ENCODE assay signal across 21 cellular contexts in genomic region chr17:44023545-44024270, GRCh38. TPM values are rescaled to one million over a fixed set of nuclear protein-coding genes. Genes with fewer than 3 reads are reported as not detected.
DNase-seq lines count a peak whose midpoint lies in the region; ATAC-seq, FAIRE-seq and TF ChIP-seq lines count a peak whose summit lies in the region.
"Had no signal": no experiment of that assay in that cellular context is flagged by ENCODE, and none has a peak within 500 bp of the region (broad histone marks: within the 10 kb centered on the region; RNA-seq: fewer than 3 reads in every experiment).

No MANE protein-coding gene starts in this region.

- TF ChIP-seq RAD21 in H1 (IDR thresholded peaks at IDR 0.05 in 1 of 2, conservative IDR thresholded peaks at IDR 0.05 in 1 of 2; ENCODE audit: low read depth in 2 of 2, low read length in 2 of 2): no peak

- no peak for ATAC-seq in HG02642 (IDR thresholded peaks at IDR 0.05; ENCODE audit: poor library complexity, unreplicated experiment)
- ATAC-seq: natural killer cell had no signal

- peak overlapping the region; percentile 23; the same call in 1 of the 2 replicates for H3K27ac ChIP-seq in RWPE1
- H3K27ac ChIP-seq in H1 (ENCODE audit: low read depth, low read length): no peak overlapping the region
- H3K27ac ChIP-seq: ascending aorta, hepatocyte, psoas muscle, spleen, testis had no signal

- no peaks in the 10 kb centered on the region for H3K4me1 ChIP-seq in H1 (replicated peaks in 1 of 4; ENCODE audit: control insufficient read depth in 3 of 4, insufficient read depth in 4 of 4, low read length in 3 of 4)
- H3K4me1 ChIP-seq: ascending aorta, Caco-2, HAP-1, psoas muscle, spleen, testis had no signal

- no peak overlapping the region for H3K56ac ChIP-seq in H1 (replicated peaks; ENCODE audit: insufficient read length, low read depth, low read length)

- no peak overlapping the region for H2BK12ac ChIP-seq in H1 (ENCODE audit: low read depth, low read length)

- no peak overlapping the region for H4K91ac ChIP-seq in H1 (replicated peaks; ENCODE audit: insufficient read length, low read length)

- no peaks in the 10 kb centered on the region for H3K27me3 Mint-ChIP-seq in osteocyte (ENCODE audit: unreplicated experiment)
- H3K27me3 Mint-ChIP-seq: B cell had no signal

- H3K79me2 ChIP-seq in H1 (ENCODE audit: control insufficient read depth in 1 of 2, insufficient read depth in 2 of 2, low read length in 2 of 2): no peaks in the 10 kb centered on the region
- H3K79me2 ChIP-seq: hepatocyte had no signal

- H3K4me2 ChIP-seq in H1 (ENCODE audit: insufficient read depth in 1 of 2, low read depth in 2 of 2, low read length in 2 of 2): no peak overlapping the region
- H3K4me2 ChIP-seq: hepatocyte had no signal

- H2AK5ac ChIP-seq in H1 (ENCODE audit: low read depth, low read length): no peak overlapping the region

- H2BK20ac ChIP-seq in H1 (ENCODE audit: low read length): no peak overlapping the region

- H2BK5ac ChIP-seq in H1 (ENCODE audit: low read depth, low read length): no peak overlapping the region

- H3K4me1 Mint-ChIP-seq in osteocyte (ENCODE audit: unreplicated experiment): no peaks in the 10 kb centered on the region
- H3K4me1 Mint-ChIP-seq: B cell, natural killer cell had no signal

- peaks cover 0 to 6% (median 2%) of the 10 kb centered on the region in 4 experiments; a peak in 6 of 8 replicates for H3K36me3 ChIP-seq in H1 (ENCODE audit: control insufficient read depth in 2 of 4, insufficient read depth in 4 of 4, low read length in 3 of 4)
- H3K36me3 ChIP-seq: ascending aorta had no signal

- POLR2A ChIA-PET in RWPE1 (lab: Yijun Ruan, JAX; ENCODE audit: low non-redundant PET): interaction anchor here (0.7 kb wide), 1 partner anchor 184 kb away, joined by 3 read pairs; no protein-coding TSS in a partner anchor
- POLR2A ChIA-PET in H1 (lab: Charles Lee; ENCODE audit: partially characterized antibody): interaction anchor here (0.8 to 6.9 kb wide), 5 partner anchors 8 to 43 kb away, joined by 4 to 45 read pairs (median 6); partner anchors contain the start of genes LSM12 and TMEM101

- no peak overlapping the region for H3K9ac ChIP-seq in H1 (replicated peaks in 1 of 4; ENCODE audit: extremely low read depth in 1 of 4, low read depth in 3 of 4, low read length in 3 of 4)

- H4K5ac ChIP-seq in H1 (ENCODE audit: insufficient read length, low read depth, low read length): no peak overlapping the region

- H2BK15ac ChIP-seq in H1 (ENCODE audit: low read length): no peak overlapping the region

- H4K20me1 ChIP-seq in H1 (replicated peaks in 1 of 2; ENCODE audit: control insufficient read depth in 1 of 2, insufficient read depth in 2 of 2, low read length in 2 of 2): peaks cover 0 to 2% of the 10 kb centered on the region in 2 experiments

- no peak overlapping the region for H2BK120ac ChIP-seq in H1 (replicated peaks; ENCODE audit: low read depth, low read length)

- H3K36me3 Mint-ChIP-seq in osteocyte (ENCODE audit: unreplicated experiment): peaks cover 6% of the 10 kb centered on the region
- H3K36me3 Mint-ChIP-seq: natural killer cell had no signal

- no peak overlapping the region for H3K23ac ChIP-seq in H1 (ENCODE audit: insufficient read length)

- no peak for FAIRE-seq in H1 (lab: Jason Lieb, UNC)
- FAIRE-seq: endometrium, islet of Langerhans had no signal

- DNase-seq in RWPE1 (ENCODE audit: low spot score): no peak
- DNase-seq in H1 (ENCODE audit: low read depth in 1 of 2, low spot score in 2 of 2): no peak
- DNase-seq in osteocyte (ENCODE audit: extremely low spot score, unreplicated experiment): no peak
- no peak for DNase-seq in stimulated activated naive CD4-positive, alpha-beta T cell treated with Interleukin-2 at 50 U/mL for 16 hours (lab: John Stamatoyannopoulos, UW)
- DNase-seq: activated CD4-positive, alpha-beta T cell treated with anti-CD3 and anti-CD28 coated beads, Interleukin-2, amount 50 U/mL, for 48 hours; activated naive CD4-positive, alpha-beta T cell treated with Interleukin-2 at 50 U/mL for 16 hours; activated T-cell treated with anti-CD3 and anti-CD28 coated beads for 4 hours; Caco-2; mesendoderm; natural killer cell; NCI-H226; spleen; testis had no signal

- no peak overlapping the region for H3K14ac ChIP-seq in H1 (ENCODE audit: insufficient read length)

- TF ChIP-seq POLR2A in H1 (IDR thresholded peaks at IDR 0.05; ENCODE audit: control extremely low read depth in 1 of 2, low read depth in 2 of 2, low read length in 2 of 2): no peak

- no peak overlapping the region for H3K4me3 ChIP-seq in H1 (ENCODE audit: extremely low read depth in 1 of 4, insufficient read depth in 2 of 4, low read depth in 3 of 4, low read length in 4 of 4)
- H3K4me3 ChIP-seq: ascending aorta, HAP-1, hepatocyte, psoas muscle, spleen, testis had no signal

- 92% methylated on average over 22 of the region's 22 CpGs; no CpG with 5 or more reads in 1 of the 2 experiments for WGBS in H1 (ENCODE audit: extremely low coverage in 1 of 2, insufficient coverage in 1 of 2, insufficient read length in 1 of 2, insufficient replicate concordance in 2 of 2, low coverage in 1 of 2, low lambda C conversion rate in 2 of 2, missing lambda C conversion rate in 1 of 2), 2 experiments

- H4K8ac ChIP-seq in H1 (ENCODE audit: extremely low read depth, insufficient read depth, low read length): peak overlapping the region; percentile 29; the same call in 1 of the 2 replicates

- H3K27ac Mint-ChIP-seq in osteocyte (ENCODE audit: unreplicated experiment): peak overlapping the region; percentile 10
- H3K27ac Mint-ChIP-seq: B cell, natural killer cell had no signal

- no peaks in the 10 kb centered on the region for H3K79me1 ChIP-seq in H1 (ENCODE audit: low read depth, low read length)

- no peaks in the 10 kb centered on the region for H3K27me3 ChIP-seq in H1 (replicated peaks in 1 of 4; ENCODE audit: control insufficient read depth in 3 of 4, extremely low read depth in 1 of 4, insufficient read depth in 3 of 4, low read length in 3 of 4)
- H3K27me3 ChIP-seq: ascending aorta, hepatocyte, spleen, testis had no signal

- TF ChIP-seq EP300 in H1 (IDR thresholded peaks at IDR 0.05; ENCODE audit: borderline replicate concordance in 1 of 2, low read depth in 2 of 2, low read length in 2 of 2): no peak

- H3K23me2 ChIP-seq in H1 (ENCODE audit: low read depth, low read length): no peaks in the 10 kb centered on the region

- H3K9me3 ChIP-seq in H1 (ENCODE audit: insufficient read depth in 2 of 2, low read depth in 1 of 2, low read length in 1 of 2): no peaks in the 10 kb centered on the region
- H3K9me3 ChIP-seq: ascending aorta, Caco-2, HAP-1, psoas muscle, spleen, testis had no signal

- CTCF ChIA-PET in RWPE1 (lab: Yijun Ruan, JAX): interaction anchor here (1.1 kb wide), 1 partner anchor 18 kb away, joined by 5 read pairs; no protein-coding TSS in a partner anchor
- CTCF ChIA-PET in H1 (lab: Charles Lee; ENCODE audit: partially characterized antibody): interaction anchor here (0.9 to 13.3 kb wide), 8 partner anchors 8 to 322 kb away, joined by 3 to 108 read pairs (median 7); partner anchors contain the start of gene GRN

- TF ChIP-seq CTCF in RWPE1 (conservative IDR thresholded peaks at IDR 0.05; ENCODE audit: low read depth): no peak
- TF ChIP-seq CTCF in H1 (IDR thresholded peaks at IDR 0.05; ENCODE audit: control extremely low read depth in 1 of 3, insufficient read depth in 1 of 3, low read depth in 1 of 3, low read length in 3 of 3): no peak
- no peak for TF ChIP-seq CTCF in osteocyte (IDR thresholded peaks at IDR 0.05)

- no peaks in the 10 kb centered on the region for H3K9me3 Mint-ChIP-seq in osteocyte (ENCODE audit: unreplicated experiment)
- H3K9me3 Mint-ChIP-seq: natural killer cell had no signal

- no peak overlapping the region for H3K4ac ChIP-seq in H1 (replicated peaks; ENCODE audit: insufficient read length, low read depth, low read length)

- no peak overlapping the region for H3K18ac ChIP-seq in H1 (ENCODE audit: extremely low read depth, low read length)

- no peak overlapping the region for H3K4me3 Mint-ChIP-seq in osteocyte (ENCODE audit: unreplicated experiment)
- H3K4me3 Mint-ChIP-seq: B cell, natural killer cell had no signal

- H2AFZ ChIP-seq in H1 (ENCODE audit: low read length): no peak overlapping the region
- H2AFZ ChIP-seq: hepatocyte had no signal

RNA-seq across cellular contexts. Expression of gene TMEM101, which starts 8.9 kb away (rescaled TPM):
- 16.1 and 20.9 TPM in 2 replicates for total RNA-seq in H1 (2021; fragmentation: NEBNext Ultra II Directional; extraction: Animal tissue kit (Norgen Biotek cat#: 25700))
- 44.7 and 55.6 TPM in 2 replicates for polyA plus RNA-seq in H1 (2011; rRNA removed)
- 54.3 TPM for polyA plus RNA-seq in H1 (2011; cell fraction: cytosol; rRNA removed)
- polyA plus RNA-seq in H1 (2011; cell fraction: nucleus; rRNA removed): 44.7 TPM
- polyA plus RNA-seq in H1 (2012, experiment 1 of 2): 23.2 to 36.4 TPM (median 32.3 TPM) in 4 replicates
- polyA plus RNA-seq in H1 (2012, experiment 2 of 2): 27.4 TPM
- polyA plus RNA-seq in H1 (2013, experiment 1 of 2): 23.1 TPM
- 24.7 TPM for polyA plus RNA-seq in H1 (2013, experiment 2 of 2)
- polyA minus RNA-seq in H1 (2011; rRNA and poly(A)+ RNA removed): 35.1 and 40.3 TPM in 2 replicates
- 21.0 TPM for polyA minus RNA-seq in H1 (2011; cell fraction: cytosol; rRNA and poly(A)+ RNA removed)
- polyA minus RNA-seq in H1 (2011; cell fraction: nucleus; rRNA and poly(A)+ RNA removed): 20.2 TPM
- total RNA-seq in osteocyte: 21.7 and 23.6 TPM in 2 replicates

RNA-seq across cellular contexts. Expression of gene NAGS, which starts 19.3 kb away (rescaled TPM):
- 5.1 TPM in 2 replicates for total RNA-seq in H1 (2021; fragmentation: NEBNext Ultra II Directional; extraction: Animal tissue kit (Norgen Biotek cat#: 25700))
- polyA plus RNA-seq in H1 (2011; rRNA removed): 4.0 and 4.4 TPM in 2 replicates
- 3.6 TPM for polyA plus RNA-seq in H1 (2011; cell fraction: cytosol; rRNA removed)
- polyA plus RNA-seq in H1 (2011; cell fraction: nucleus; rRNA removed): 3.8 TPM
- 2.8 to 4.0 TPM (median 3.4 TPM) in 4 replicates for polyA plus RNA-seq in H1 (2012, experiment 1 of 2)
- 3.3 TPM for polyA plus RNA-seq in H1 (2012, experiment 2 of 2)
- polyA plus RNA-seq in H1 (2013, experiment 1 of 2): 5.2 TPM
- polyA plus RNA-seq in H1 (2013, experiment 2 of 2): 4.9 TPM
- polyA minus RNA-seq in H1 (2011; rRNA and poly(A)+ RNA removed): 3.0 TPM in 2 replicates
- 5.0 TPM for polyA minus RNA-seq in H1 (2011; cell fraction: cytosol; rRNA and poly(A)+ RNA removed)
- 5.1 TPM for polyA minus RNA-seq in H1 (2011; cell fraction: nucleus; rRNA and poly(A)+ RNA removed)
- 0.29 and 0.78 TPM in 2 replicates for total RNA-seq in osteocyte

RNA-seq across cellular contexts. Expression of gene LSM12, which starts 42.8 kb away (rescaled TPM):
- total RNA-seq in H1 (2021; fragmentation: NEBNext Ultra II Directional; extraction: Animal tissue kit (Norgen Biotek cat#: 25700)): 118 and 142 TPM in 2 replicates
- 51.6 and 69.8 TPM in 2 replicates for polyA plus RNA-seq in H1 (2011; rRNA removed)
- polyA plus RNA-seq in H1 (2011; cell fraction: cytosol; rRNA removed): 57.3 TPM
- polyA plus RNA-seq in H1 (2011; cell fraction: nucleus; rRNA removed): 31.1 TPM
- 59.4 to 75.6 TPM (median 69.7 TPM) in 4 replicates for polyA plus RNA-seq in H1 (2012, experiment 1 of 2)
- 76.0 TPM for polyA plus RNA-seq in H1 (2012, experiment 2 of 2)
- polyA plus RNA-seq in H1 (2013, experiment 1 of 2): 126 TPM
- 129 TPM for polyA plus RNA-seq in H1 (2013, experiment 2 of 2)
- polyA minus RNA-seq in H1 (2011; rRNA and poly(A)+ RNA removed): 83.5 and 95.8 TPM in 2 replicates
- polyA minus RNA-seq in H1 (2011; cell fraction: cytosol; rRNA and poly(A)+ RNA removed): 54.6 TPM
- 32.1 TPM for polyA minus RNA-seq in H1 (2011; cell fraction: nucleus; rRNA and poly(A)+ RNA removed)
- total RNA-seq in osteocyte: 49.3 and 49.5 TPM in 2 replicates

RNA-seq across cellular contexts. Expression of gene G6PC3, which starts 46.8 kb away (rescaled TPM):
- 104 and 114 TPM in 2 replicates for total RNA-seq in H1 (2021; fragmentation: NEBNext Ultra II Directional; extraction: Animal tissue kit (Norgen Biotek cat#: 25700))
- polyA plus RNA-seq in H1 (2011; rRNA removed): 343 and 436 TPM in 2 replicates
- 191 TPM for polyA plus RNA-seq in H1 (2011; cell fraction: cytosol; rRNA removed)
- polyA plus RNA-seq in H1 (2011; cell fraction: nucleus; rRNA removed): 198 TPM
- 143 to 233 TPM (median 204 TPM) in 4 replicates for polyA plus RNA-seq in H1 (2012, experiment 1 of 2)
- polyA plus RNA-seq in H1 (2012, experiment 2 of 2): 249 TPM
- polyA plus RNA-seq in H1 (2013, experiment 1 of 2): 394 TPM
- 451 TPM for polyA plus RNA-seq in H1 (2013, experiment 2 of 2)
- polyA minus RNA-seq in H1 (2011; rRNA and poly(A)+ RNA removed): 132 and 168 TPM in 2 replicates
- 151 TPM for polyA minus RNA-seq in H1 (2011; cell fraction: cytosol; rRNA and poly(A)+ RNA removed)
- 96.9 TPM for polyA minus RNA-seq in H1 (2011; cell fraction: nucleus; rRNA and poly(A)+ RNA removed)
- total RNA-seq in osteocyte: 60.3 TPM in 2 replicates
